In genomic region chr17:58369214-58370031, GRCh38 we compare ENCODE assay signal across 1 cellular context.
TF ChIP-seq lines count a peak whose summit lies in the region.

No MANE protein-coding gene starts in this region.

TF ChIP-seq in HepG2, 621 proteins besides CTCF, POLR2A, EP300 and RAD21 (continued from another document and continues in another):
- TF ChIP-seq, protein P1, sequence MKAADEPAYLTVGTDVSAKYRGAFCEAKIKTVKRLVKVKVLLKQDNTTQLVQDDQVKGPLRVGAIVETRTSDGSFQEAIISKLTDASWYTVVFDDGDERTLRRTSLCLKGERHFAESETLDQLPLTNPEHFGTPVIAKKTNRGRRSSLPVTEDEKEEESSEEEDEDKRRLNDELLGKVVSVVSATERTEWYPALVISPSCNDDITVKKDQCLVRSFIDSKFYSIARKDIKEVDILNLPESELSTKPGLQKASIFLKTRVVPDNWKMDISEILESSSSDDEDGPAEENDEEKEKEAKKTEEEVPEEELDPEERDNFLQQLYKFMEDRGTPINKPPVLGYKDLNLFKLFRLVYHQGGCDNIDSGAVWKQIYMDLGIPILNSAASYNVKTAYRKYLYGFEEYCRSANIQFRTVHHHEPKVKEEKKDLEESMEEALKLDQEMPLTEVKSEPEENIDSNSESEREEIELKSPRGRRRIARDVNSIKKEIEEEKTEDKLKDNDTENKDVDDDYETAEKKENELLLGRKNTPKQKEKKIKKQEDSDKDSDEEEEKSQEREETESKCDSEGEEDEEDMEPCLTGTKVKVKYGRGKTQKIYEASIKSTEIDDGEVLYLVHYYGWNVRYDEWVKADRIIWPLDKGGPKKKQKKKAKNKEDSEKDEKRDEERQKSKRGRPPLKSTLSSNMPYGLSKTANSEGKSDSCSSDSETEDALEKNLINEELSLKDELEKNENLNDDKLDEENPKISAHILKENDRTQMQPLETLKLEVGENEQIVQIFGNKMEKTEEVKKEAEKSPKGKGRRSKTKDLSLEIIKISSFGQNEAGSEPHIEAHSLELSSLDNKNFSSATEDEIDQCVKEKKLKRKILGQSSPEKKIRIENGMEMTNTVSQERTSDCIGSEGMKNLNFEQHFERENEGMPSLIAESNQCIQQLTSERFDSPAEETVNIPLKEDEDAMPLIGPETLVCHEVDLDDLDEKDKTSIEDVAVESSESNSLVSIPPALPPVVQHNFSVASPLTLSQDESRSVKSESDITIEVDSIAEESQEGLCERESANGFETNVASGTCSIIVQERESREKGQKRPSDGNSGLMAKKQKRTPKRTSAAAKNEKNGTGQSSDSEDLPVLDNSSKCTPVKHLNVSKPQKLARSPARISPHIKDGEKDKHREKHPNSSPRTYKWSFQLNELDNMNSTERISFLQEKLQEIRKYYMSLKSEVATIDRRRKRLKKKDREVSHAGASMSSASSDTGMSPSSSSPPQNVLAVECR (CRISPR knock-in tag; IDR thresholded peaks at IDR 0.05; ENCODE audit: borderline replicate concordance): peak; percentile 16; the same call in 1 of the 2 replicates
- TF ChIP-seq ZNF44 (CRISPR knock-in tag; IDR thresholded peaks at IDR 0.05): peak; percentile 72; the same call in 1 of the 2 replicates
- TF ChIP-seq HNF4A (CRISPR knock-in tag; IDR thresholded peaks at IDR 0.05): peak; percentile 91
- no peak for TF ChIP-seq ZNF263 (CRISPR knock-in tag; IDR thresholded peaks at IDR 0.05)
- TF ChIP-seq ZNF660 (CRISPR knock-in tag; IDR thresholded peaks at IDR 0.05; ENCODE audit: borderline replicate concordance, low read depth): no peak
- no peak for TF ChIP-seq SMAD1 (CRISPR knock-in tag; IDR thresholded peaks at IDR 0.05; ENCODE audit: borderline replicate concordance, low read depth)
- TF ChIP-seq NKX3-1 (CRISPR knock-in tag; IDR thresholded peaks at IDR 0.05): no peak
- TF ChIP-seq AHR (CRISPR knock-in tag; IDR thresholded peaks at IDR 0.05): peak; percentile 14; the same call in 1 of the 2 replicates
- TF ChIP-seq MATR3 (CRISPR knock-in tag; IDR thresholded peaks at IDR 0.05): no peak
- no peak for TF ChIP-seq MZF1 (CRISPR knock-in tag; IDR thresholded peaks at IDR 0.05; ENCODE audit: borderline replicate concordance)
- no peak for TF ChIP-seq ARNT (IDR thresholded peaks at IDR 0.05)
- no peak for TF ChIP-seq ZNF24 (IDR thresholded peaks at IDR 0.05)
- no peak for TF ChIP-seq SCMH1 (CRISPR knock-in tag; IDR thresholded peaks at IDR 0.05; ENCODE audit: borderline replicate concordance)
- TF ChIP-seq MTA3 (CRISPR knock-in tag; IDR thresholded peaks at IDR 0.05): no peak
- TF ChIP-seq, protein P2, sequence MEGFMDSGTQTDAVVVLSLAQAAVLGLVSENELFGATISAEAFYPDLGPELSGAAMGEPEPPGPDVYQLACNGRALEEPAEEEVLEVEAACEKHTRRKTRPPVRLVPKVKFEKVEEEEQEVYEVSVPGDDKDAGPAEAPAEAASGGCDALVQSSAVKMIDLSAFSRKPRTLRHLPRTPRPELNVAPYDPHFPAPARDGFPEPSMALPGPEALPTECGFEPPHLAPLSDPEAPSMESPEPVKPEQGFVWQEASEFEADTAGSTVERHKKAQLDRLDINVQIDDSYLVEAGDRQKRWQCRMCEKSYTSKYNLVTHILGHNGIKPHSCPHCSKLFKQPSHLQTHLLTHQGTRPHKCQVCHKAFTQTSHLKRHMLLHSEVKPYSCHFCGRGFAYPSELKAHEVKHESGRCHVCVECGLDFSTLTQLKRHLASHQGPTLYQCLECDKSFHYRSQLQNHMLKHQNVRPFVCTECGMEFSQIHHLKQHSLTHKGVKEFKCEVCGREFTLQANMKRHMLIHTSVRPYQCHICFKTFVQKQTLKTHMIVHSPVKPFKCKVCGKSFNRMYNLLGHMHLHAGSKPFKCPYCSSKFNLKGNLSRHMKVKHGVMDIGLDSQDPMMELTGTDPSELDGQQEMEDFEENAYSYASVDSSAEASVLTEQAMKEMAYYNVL (CRISPR knock-in tag; IDR thresholded peaks at IDR 0.05; ENCODE audit: borderline replicate concordance): peak; percentile 81; the same call in 1 of the 2 replicates
- 0 out of 2 replicates have a peak, but pooled peaks have one; percentile 19 for TF ChIP-seq ELF1 (CRISPR knock-in tag; IDR thresholded peaks at IDR 0.05)
- TF ChIP-seq ZGPAT (CRISPR knock-in tag; IDR thresholded peaks at IDR 0.05): peak; percentile 66; the same call in 1 of the 2 replicates
- TF ChIP-seq, protein P3, sequence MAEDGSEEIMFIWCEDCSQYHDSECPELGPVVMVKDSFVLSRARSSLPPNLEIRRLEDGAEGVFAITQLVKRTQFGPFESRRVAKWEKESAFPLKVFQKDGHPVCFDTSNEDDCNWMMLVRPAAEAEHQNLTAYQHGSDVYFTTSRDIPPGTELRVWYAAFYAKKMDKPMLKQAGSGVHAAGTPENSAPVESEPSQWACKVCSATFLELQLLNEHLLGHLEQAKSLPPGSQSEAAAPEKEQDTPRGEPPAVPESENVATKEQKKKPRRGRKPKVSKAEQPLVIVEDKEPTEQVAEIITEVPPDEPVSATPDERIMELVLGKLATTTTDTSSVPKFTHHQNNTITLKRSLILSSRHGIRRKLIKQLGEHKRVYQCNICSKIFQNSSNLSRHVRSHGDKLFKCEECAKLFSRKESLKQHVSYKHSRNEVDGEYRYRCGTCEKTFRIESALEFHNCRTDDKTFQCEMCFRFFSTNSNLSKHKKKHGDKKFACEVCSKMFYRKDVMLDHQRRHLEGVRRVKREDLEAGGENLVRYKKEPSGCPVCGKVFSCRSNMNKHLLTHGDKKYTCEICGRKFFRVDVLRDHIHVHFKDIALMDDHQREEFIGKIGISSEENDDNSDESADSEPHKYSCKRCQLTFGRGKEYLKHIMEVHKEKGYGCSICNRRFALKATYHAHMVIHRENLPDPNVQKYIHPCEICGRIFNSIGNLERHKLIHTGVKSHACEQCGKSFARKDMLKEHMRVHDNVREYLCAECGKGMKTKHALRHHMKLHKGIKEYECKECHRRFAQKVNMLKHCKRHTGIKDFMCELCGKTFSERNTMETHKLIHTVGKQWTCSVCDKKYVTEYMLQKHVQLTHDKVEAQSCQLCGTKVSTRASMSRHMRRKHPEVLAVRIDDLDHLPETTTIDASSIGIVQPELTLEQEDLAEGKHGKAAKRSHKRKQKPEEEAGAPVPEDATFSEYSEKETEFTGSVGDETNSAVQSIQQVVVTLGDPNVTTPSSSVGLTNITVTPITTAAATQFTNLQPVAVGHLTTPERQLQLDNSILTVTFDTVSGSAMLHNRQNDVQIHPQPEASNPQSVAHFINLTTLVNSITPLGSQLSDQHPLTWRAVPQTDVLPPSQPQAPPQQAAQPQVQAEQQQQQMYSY (CRISPR knock-in tag; IDR thresholded peaks at IDR 0.05): no peak
- no peak for TF ChIP-seq PRMT3 (CRISPR knock-in tag; IDR thresholded peaks at IDR 0.05; ENCODE audit: borderline replicate concordance, low read depth)
- TF ChIP-seq RAD51 (IDR thresholded peaks at IDR 0.05; ENCODE audit: borderline replicate concordance): no peak
- no peak for TF ChIP-seq ZNF761 (CRISPR knock-in tag; conservative IDR thresholded peaks at IDR 0.05)
- peak; percentile 77 for TF ChIP-seq NR2C2 (CRISPR knock-in tag; IDR thresholded peaks at IDR 0.05; ENCODE audit: borderline replicate concordance)
- peak; percentile 41; the same call in 1 of the 2 replicates for TF ChIP-seq ZNF331 (CRISPR knock-in tag; IDR thresholded peaks at IDR 0.05)
- TF ChIP-seq ZNF451 (CRISPR knock-in tag; IDR thresholded peaks at IDR 0.05): no peak
- no peak for TF ChIP-seq ZNF749 (CRISPR knock-in tag; IDR thresholded peaks at IDR 0.05; ENCODE audit: borderline replicate concordance)
- TF ChIP-seq, protein P4, sequence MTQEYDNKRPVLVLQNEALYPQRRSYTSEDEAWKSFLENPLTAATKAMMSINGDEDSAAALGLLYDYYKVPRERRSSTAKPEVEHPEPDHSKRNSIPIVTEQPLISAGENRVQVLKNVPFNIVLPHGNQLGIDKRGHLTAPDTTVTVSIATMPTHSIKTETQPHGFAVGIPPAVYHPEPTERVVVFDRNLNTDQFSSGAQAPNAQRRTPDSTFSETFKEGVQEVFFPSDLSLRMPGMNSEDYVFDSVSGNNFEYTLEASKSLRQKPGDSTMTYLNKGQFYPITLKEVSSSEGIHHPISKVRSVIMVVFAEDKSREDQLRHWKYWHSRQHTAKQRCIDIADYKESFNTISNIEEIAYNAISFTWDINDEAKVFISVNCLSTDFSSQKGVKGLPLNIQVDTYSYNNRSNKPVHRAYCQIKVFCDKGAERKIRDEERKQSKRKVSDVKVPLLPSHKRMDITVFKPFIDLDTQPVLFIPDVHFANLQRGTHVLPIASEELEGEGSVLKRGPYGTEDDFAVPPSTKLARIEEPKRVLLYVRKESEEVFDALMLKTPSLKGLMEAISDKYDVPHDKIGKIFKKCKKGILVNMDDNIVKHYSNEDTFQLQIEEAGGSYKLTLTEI (CRISPR knock-in tag; conservative IDR thresholded peaks at IDR 0.05): no peak
- no peak for TF ChIP-seq YEATS4 (CRISPR knock-in tag; IDR thresholded peaks at IDR 0.05; ENCODE audit: borderline replicate concordance)
- no peak for TF ChIP-seq NPAS2 (CRISPR knock-in tag; IDR thresholded peaks at IDR 0.05; ENCODE audit: borderline replicate concordance)
- TF ChIP-seq, protein P5, sequence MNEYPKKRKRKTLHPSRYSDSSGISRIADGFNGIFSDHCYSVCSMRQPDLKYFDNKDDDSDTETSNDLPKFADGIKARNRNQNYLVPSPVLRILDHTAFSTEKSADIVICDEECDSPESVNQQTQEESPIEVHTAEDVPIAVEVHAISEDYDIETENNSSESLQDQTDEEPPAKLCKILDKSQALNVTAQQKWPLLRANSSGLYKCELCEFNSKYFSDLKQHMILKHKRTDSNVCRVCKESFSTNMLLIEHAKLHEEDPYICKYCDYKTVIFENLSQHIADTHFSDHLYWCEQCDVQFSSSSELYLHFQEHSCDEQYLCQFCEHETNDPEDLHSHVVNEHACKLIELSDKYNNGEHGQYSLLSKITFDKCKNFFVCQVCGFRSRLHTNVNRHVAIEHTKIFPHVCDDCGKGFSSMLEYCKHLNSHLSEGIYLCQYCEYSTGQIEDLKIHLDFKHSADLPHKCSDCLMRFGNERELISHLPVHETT (CRISPR knock-in tag; conservative IDR thresholded peaks at IDR 0.05): no peak
- no peak for TF ChIP-seq ZNF75D (CRISPR knock-in tag; IDR thresholded peaks at IDR 0.05; ENCODE audit: borderline replicate concordance)
- TF ChIP-seq SAFB2 (CRISPR knock-in tag; IDR thresholded peaks at IDR 0.05; ENCODE audit: borderline replicate concordance, low read depth): no peak; the same call in 1 of the 2 replicates
- TF ChIP-seq ZNF737 (CRISPR knock-in tag; IDR thresholded peaks at IDR 0.05; ENCODE audit: borderline replicate concordance): 0 out of 2 replicates have a peak, but pooled peaks have one; percentile 31
- TF ChIP-seq, protein P6, sequence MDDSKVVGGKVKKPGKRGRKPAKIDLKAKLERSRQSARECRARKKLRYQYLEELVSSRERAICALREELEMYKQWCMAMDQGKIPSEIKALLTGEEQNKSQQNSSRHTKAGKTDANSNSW (CRISPR knock-in tag; IDR thresholded peaks at IDR 0.05; ENCODE audit: borderline replicate concordance): no peak
- TF ChIP-seq, protein P7, sequence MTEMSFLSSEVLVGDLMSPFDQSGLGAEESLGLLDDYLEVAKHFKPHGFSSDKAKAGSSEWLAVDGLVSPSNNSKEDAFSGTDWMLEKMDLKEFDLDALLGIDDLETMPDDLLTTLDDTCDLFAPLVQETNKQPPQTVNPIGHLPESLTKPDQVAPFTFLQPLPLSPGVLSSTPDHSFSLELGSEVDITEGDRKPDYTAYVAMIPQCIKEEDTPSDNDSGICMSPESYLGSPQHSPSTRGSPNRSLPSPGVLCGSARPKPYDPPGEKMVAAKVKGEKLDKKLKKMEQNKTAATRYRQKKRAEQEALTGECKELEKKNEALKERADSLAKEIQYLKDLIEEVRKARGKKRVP (CRISPR knock-in tag; IDR thresholded peaks at IDR 0.05): no peak; a peak in 1 of 4 replicates
- TF ChIP-seq ZKSCAN5 (CRISPR knock-in tag; IDR thresholded peaks at IDR 0.05): no peak
- TF ChIP-seq POLR2AphosphoS5 (IDR thresholded peaks at IDR 0.05; ENCODE audit: low read depth, low read length): no peak
- peak; percentile 45; the same call in 1 of the 2 replicates for TF ChIP-seq FOXK1 (CRISPR knock-in tag; IDR thresholded peaks at IDR 0.05; ENCODE audit: borderline replicate concordance, low read depth)
- TF ChIP-seq ARHGAP35 (CRISPR knock-in tag; IDR thresholded peaks at IDR 0.05; ENCODE audit: borderline replicate concordance): 0 out of 2 replicates have a peak, but pooled peaks have one; percentile 57
- no peak for TF ChIP-seq TOPORS (CRISPR knock-in tag; IDR thresholded peaks at IDR 0.05)
- no peak for TF ChIP-seq NBN (conservative IDR thresholded peaks at IDR 0.05)
- no peak for TF ChIP-seq ZNF496 (CRISPR knock-in tag; IDR thresholded peaks at IDR 0.05; ENCODE audit: insufficient replicate concordance)
- peak; percentile 89; the same call in 1 of the 2 replicates for TF ChIP-seq CHD4 (IDR thresholded peaks at IDR 0.05; ENCODE audit: borderline replicate concordance, low read length)
- no peak for TF ChIP-seq NFYB (CRISPR knock-in tag; IDR thresholded peaks at IDR 0.05)
- TF ChIP-seq TERF1 (CRISPR knock-in tag; IDR thresholded peaks at IDR 0.05): no peak
- TF ChIP-seq NFIB (CRISPR knock-in tag; IDR thresholded peaks at IDR 0.05; ENCODE audit: borderline replicate concordance): no peak
- peak; percentile 89 for TF ChIP-seq NR2F6 (IDR thresholded peaks at IDR 0.05)
- TF ChIP-seq NR2F6 (CRISPR knock-in tag; IDR thresholded peaks at IDR 0.05): peak; percentile 78
- no peak for TF ChIP-seq RORA (CRISPR knock-in tag; IDR thresholded peaks at IDR 0.05)
- no peak for TF ChIP-seq ZNF672 (CRISPR knock-in tag; IDR thresholded peaks at IDR 0.05)
- TF ChIP-seq MYPOP (CRISPR knock-in tag; IDR thresholded peaks at IDR 0.05): no peak; the same call in 1 of the 2 replicates
